8 cellular contexts compared by ENCODE assay signal in the genomic region with DNA sequence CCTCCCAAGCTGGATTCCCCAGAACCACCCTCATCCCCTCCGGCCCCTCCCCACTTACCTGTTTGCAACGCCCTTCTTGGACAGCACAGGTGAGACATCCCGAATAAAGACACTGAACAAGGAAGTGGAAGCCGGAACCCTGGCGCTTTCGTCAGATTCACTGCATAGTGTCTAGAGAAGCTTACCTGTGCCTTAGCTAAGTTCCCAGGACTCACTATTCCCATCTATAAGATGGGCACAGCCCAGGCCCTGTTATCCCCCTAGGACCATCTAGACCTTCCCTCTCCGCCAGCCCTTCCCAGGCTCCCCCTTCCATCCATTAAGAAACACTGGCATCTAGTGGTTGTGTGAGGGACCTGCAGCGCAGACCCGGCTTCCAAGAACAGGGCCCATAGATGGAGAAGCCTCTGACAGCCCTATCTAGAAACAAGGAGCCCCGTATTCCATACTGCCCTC. TPM values are rescaled to one million over a fixed set of nuclear protein-coding genes. Genes with fewer than 3 reads are reported as not detected.
DNase-seq lines count a peak whose midpoint lies in the region; ATAC-seq and TF ChIP-seq lines count a peak whose summit lies in the region.

No MANE protein-coding gene starts in this region.

- H3K27me3 Mint-ChIP-seq in WTC11 (ENCODE audit: low read depth) = peaks cover 4% of the 10 kb centered on the region

- DNase-seq in AG04450 (ENCODE audit: low read depth, low spot score) (no peak), GM19240 (ENCODE audit: insufficient read length, low spot score) (peak; percentile 46), NCI-H2107 (lab: John Stamatoyannopoulos, UW) (peak; percentile 60), WTC11 (ENCODE audit: low spot score) (peak; percentile 81), colonic mucosa (peak; percentile 64), right lobe of liver (peak in 2 of 3 donors; percentile 60)
- DNase-seq in stimulated activated CD8-positive, alpha-beta memory T cell treated with anti-CD3 and anti-CD28 coated beads, Interleukin-15, amount 100 ng/mL, for 1 hour (ENCODE audit: low read depth) = peak; percentile 4

- intact Hi-C loops in colonic mucosa (cut with DNase I) (loop anchor here (2.0 to 5.0 kb wide), 2 partner anchors 86 to 749 kb away; no protein-coding TSS in a partner anchor), right lobe of liver (cut with DNase I) (loop anchor here in 1 of 2 donors (10.0 kb wide), 1 partner anchor 742 kb away; no protein-coding TSS in a partner anchor)

- CTCF ChIA-PET in AG04450 (lab: Charles Lee) (interaction anchor here (0.6 to 3.6 kb wide), 11 partner anchors 10 to 1451 kb away, joined by 3 to 48 read pairs (median 4); no protein-coding TSS in a partner anchor), WTC11 (lab: Charles Lee) (interaction anchor here (0.8 to 6.2 kb wide), 6 partner anchors 23 to 92 kb away, joined by 3 to 37 read pairs (median 8); no protein-coding TSS in a partner anchor)

- POLR2A ChIA-PET in AG04450 (lab: Yijun Ruan, JAX) = no interaction called here
- POLR2A ChIA-PET in WTC11 (lab: Charles Lee) = no interaction called here

- ATAC-seq in WTC11 = peak; percentile 89
- peak; percentile 79 to 91 (median 89) for ATAC-seq in right lobe of liver
- ATAC-seq in HG02623 (IDR thresholded peaks at IDR 0.05; ENCODE audit: unreplicated experiment) = no peak

- H3K27ac ChIP-seq in AG04450 (ENCODE audit: low read depth, low read length) (no peak overlapping the region), colonic mucosa (no peak overlapping the region), right lobe of liver (no peak overlapping the region)

- H3K9me3 ChIP-seq in AG04450 (ENCODE audit: control insufficient read depth, insufficient read depth, low read length) = no peaks in the 10 kb centered on the region; the same call in 1 of the 2 replicates
- H3K9me3 ChIP-seq in colonic mucosa = no peaks in the 10 kb centered on the region
- H3K9me3 ChIP-seq in right lobe of liver = no peaks in the 10 kb centered on the region

- H3K27me3 ChIP-seq in AG04450 (ENCODE audit: control insufficient read depth, insufficient read depth, low read length) = peaks cover 11% of the 10 kb centered on the region
- H3K27me3 ChIP-seq in colonic mucosa = peaks cover 4% of the 10 kb centered on the region
- no peaks in the 10 kb centered on the region for H3K27me3 ChIP-seq in right lobe of liver

- WGBS in right lobe of liver (ENCODE audit: insufficient coverage, low coverage, low lambda C conversion rate, missing lambda C conversion rate) = 19% methylated on average over 7 of the region's 10 CpGs

- no peak for TF ChIP-seq POLR2A in right lobe of liver (IDR thresholded peaks at IDR 0.05)

- H3K4me1 Mint-ChIP-seq in WTC11 = peaks cover 9% of the 10 kb centered on the region; the same call in 1 of the 2 replicates

- H3K36me3 ChIP-seq in colonic mucosa (no peaks in the 10 kb centered on the region), right lobe of liver (no peaks in the 10 kb centered on the region)

- H3K4me3 ChIP-seq in AG04450 (ENCODE audit: low read depth, low read length) (no peak overlapping the region), colonic mucosa (no peak overlapping the region), right lobe of liver (no peak overlapping the region)

- no peaks in the 10 kb centered on the region for H3K36me3 Mint-ChIP-seq in WTC11

- H3K4me1 ChIP-seq in colonic mucosa (no peaks in the 10 kb centered on the region), right lobe of liver (no peaks in the 10 kb centered on the region)

- H3K27ac Mint-ChIP-seq in WTC11 = no peak overlapping the region

- H3K9me3 Mint-ChIP-seq in WTC11 = no peaks in the 10 kb centered on the region

- peak overlapping the region in 1 of 2 donors; percentile 16 for H3K9ac ChIP-seq in colonic mucosa (ENCODE audit: low read depth in 2 of 2, low read length in 2 of 2)

- H3K4me3 Mint-ChIP-seq in WTC11 = no peak overlapping the region

- peak; percentile 88 for TF ChIP-seq CTCF in AG04450 (IDR thresholded peaks at IDR 0.05; ENCODE audit: low read depth, low read length)
- TF ChIP-seq CTCF in WTC11 (IDR thresholded peaks at IDR 0.05) = peak; percentile 81
- TF ChIP-seq CTCF in colonic mucosa (IDR thresholded peaks at IDR 0.05) = peak; percentile 66
- TF ChIP-seq CTCF in right lobe of liver (IDR thresholded peaks at IDR 0.05) = peak; percentile 68 to 80 (median 74)

TF ChIP-seq in WTC11, 78 proteins besides CTCF, POLR2A, EP300 and RAD21:
- TF ChIP-seq GTF2I (CRISPR knock-in tag; conservative IDR thresholded peaks at IDR 0.05) (peak; percentile 99), KAT7 (CRISPR knock-in tag; IDR thresholded peaks at IDR 0.05; ENCODE audit: borderline replicate concordance) (no peak)

RNA-seq across cellular contexts. Expression of a gene that starts 26.9 kb away (rescaled TPM):
- 2,243 and 2,383 TPM in 2 replicates for polyA plus RNA-seq in AG04450 (2011; rRNA removed)
- polyA minus RNA-seq in AG04450 (2011; rRNA and poly(A)+ RNA removed) = 715 and 775 TPM in 2 replicates
- total RNA-seq in WTC11 (2021) (1,170 to 1,273 TPM (median 1,266 TPM) in 3 replicates), colonic mucosa (100 to 1,000 TPM; 723 to 795 TPM), right lobe of liver (100 to 1,000 TPM; 161 to 313 (median 282) TPM)

RNA-seq across cellular contexts. Expression of a gene that starts 36.8 kb away (rescaled TPM):
- 3.1 and 4.3 TPM in 2 replicates for polyA plus RNA-seq in AG04450 (2011; rRNA removed)
- polyA minus RNA-seq in AG04450 (2011; rRNA and poly(A)+ RNA removed) = 7.1 and 7.6 TPM in 2 replicates
- total RNA-seq in WTC11 (2021) = 3.5 to 5.1 TPM (median 4.5 TPM) in 3 replicates
- 1 to 10 TPM in 1 of 2 donors, under 1 TPM in 1; 0.86 to 2.9 TPM for total RNA-seq in colonic mucosa
- 1 to 10 TPM in 3 of 6 experiments, under 1 TPM in 3; 0.60 to 1.8 (median 1.3) TPM for total RNA-seq in right lobe of liver
